19 cellular contexts compared by ENCODE assay signal in the genomic region with DNA sequence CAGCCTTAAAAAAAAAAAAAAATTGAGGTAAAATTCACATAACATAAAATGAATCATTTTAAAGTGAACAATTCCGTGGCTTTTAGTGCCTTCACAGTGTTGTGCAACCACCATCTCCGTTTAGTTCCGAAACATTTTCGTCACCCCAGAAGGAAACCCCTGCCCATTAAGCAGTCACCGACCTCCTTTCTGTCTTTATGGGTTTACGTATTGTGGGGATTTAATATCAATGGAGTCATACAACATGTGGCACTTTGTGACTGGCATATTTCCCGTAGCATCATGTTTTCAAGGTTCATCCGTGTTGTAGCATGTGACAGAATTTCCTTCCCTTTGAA.
DNase-seq lines count a peak whose midpoint lies in the region; ATAC-seq, FAIRE-seq and TF ChIP-seq lines count a peak whose summit lies in the region.
"Had no signal": no experiment of that assay in that cellular context is flagged by ENCODE, and none has a peak within 500 bp of the region (broad histone marks: within the 10 kb centered on the region; RNA-seq: fewer than 3 reads in every experiment).

No MANE protein-coding gene starts in this region.

- H3K4me1 ChIP-seq in astrocyte (ENCODE audit: insufficient read depth, low read length), result peaks cover 41% of the 10 kb centered on the region
- peaks cover 51% of the 10 kb centered on the region for H3K4me1 ChIP-seq in osteoblast (ENCODE audit: insufficient read depth, low read length)
- peaks cover 6 to 100% (median 72%) of the 10 kb centered on the region in 6 donors for H3K4me1 ChIP-seq in spleen

- intact Hi-C loops in spleen (cut with DNase I; ENCODE audit: low total_unique reads), result loop anchor here (10.0 kb wide), 1 partner anchor 61 kb away; a partner anchor contains a TSS

- H2AFZ ChIP-seq in astrocyte (ENCODE audit: low read depth, low read length) (no peak overlapping the region), osteoblast (ENCODE audit: low read length) (no peak overlapping the region)

- ATAC-seq in GM21619 (IDR thresholded peaks at IDR 0.05; ENCODE audit: unreplicated experiment), result no peak

- H3K27ac Mint-ChIP-seq in T-helper 1 cell treated with Interleukin-12 subunit alpha and Interleukin-12 subunit beta and Interleukin-4 antibody, amounts not matched to agents 30 μg/mL and 1 μg/mL, for 36 hours, result peak overlapping the region; percentile 41
- H3K27ac Mint-ChIP-seq in astrocyte (ENCODE audit: unreplicated experiment), result no peak overlapping the region

- H3K27ac ChIP-seq in astrocyte (ENCODE audit: low read depth, low read length) (peak overlapping the region; percentile 47), osteoblast (ENCODE audit: low read depth, low read length) (peak overlapping the region; percentile 92), spleen (peak overlapping the region in 4 of 8 donors; percentile 7 to 53 (median 44))
- H3K27ac ChIP-seq: C4-2B had no signal

- H3K9me3 Mint-ChIP-seq in T-helper 1 cell treated with Interleukin-12 subunit alpha and Interleukin-12 subunit beta and Interleukin-4 antibody, amounts not matched to agents 30 μg/mL and 1 μg/mL, for 36 hours, result no peaks in the 10 kb centered on the region
- H3K9me3 Mint-ChIP-seq in astrocyte (ENCODE audit: unreplicated experiment), result no peaks in the 10 kb centered on the region

- H3K36me3 ChIP-seq in astrocyte (ENCODE audit: insufficient read depth, low read length) (no peaks in the 10 kb centered on the region), osteoblast (ENCODE audit: insufficient read depth, low read length) (no peaks in the 10 kb centered on the region), spleen (no peaks in the 10 kb centered on the region)
- H3K36me3 ChIP-seq: sigmoid colon had no signal

- WGBS in spleen, 5 donors, result 36 to 58% (median 52%) methylated on average over 8 of the region's 8 CpGs

- no peak for FAIRE-seq in astrocyte (lab: Jason Lieb, UNC)

- H3K9me3 ChIP-seq in astrocyte (ENCODE audit: insufficient read depth, low read depth, low read length), result no peaks in the 10 kb centered on the region
- no peaks in the 10 kb centered on the region for H3K9me3 ChIP-seq in osteoblast (ENCODE audit: low read depth, low read length)
- no peaks in the 10 kb centered on the region for H3K9me3 ChIP-seq in spleen
- H3K9me3 ChIP-seq: sigmoid colon had no signal

- H3K4me1 Mint-ChIP-seq in T-helper 1 cell treated with Interleukin-12 subunit alpha and Interleukin-12 subunit beta and Interleukin-4 antibody, amounts not matched to agents 30 μg/mL and 1 μg/mL, for 36 hours (ENCODE audit: low read depth), result peaks cover 70% of the 10 kb centered on the region
- peaks cover 50% of the 10 kb centered on the region for H3K4me1 Mint-ChIP-seq in astrocyte (ENCODE audit: low read depth, unreplicated experiment)

- H3K4me2 ChIP-seq in astrocyte (ENCODE audit: low read length), result peak overlapping the region; percentile 69
- peak overlapping the region; percentile 72 for H3K4me2 ChIP-seq in osteoblast (ENCODE audit: insufficient read depth, low read length)

- H3K4me3 Mint-ChIP-seq in T-helper 1 cell treated with Interleukin-12 subunit alpha and Interleukin-12 subunit beta and Interleukin-4 antibody, amounts not matched to agents 30 μg/mL and 1 μg/mL, for 36 hours, result no peak overlapping the region
- H3K4me3 Mint-ChIP-seq in astrocyte (ENCODE audit: unreplicated experiment), result no peak overlapping the region

- H3K4me3 ChIP-seq in astrocyte (ENCODE audit: insufficient read depth, low read depth, low read length), result no peak overlapping the region
- H3K4me3 ChIP-seq in osteoblast (ENCODE audit: insufficient read depth, low read length), result no peak overlapping the region
- no peak overlapping the region for H3K4me3 ChIP-seq in spleen
- H3K4me3 ChIP-seq: sigmoid colon had no signal

- H3K27me3 ChIP-seq in astrocyte (ENCODE audit: insufficient read depth, low read length) (no peaks in the 10 kb centered on the region), osteoblast (ENCODE audit: insufficient read depth, low read length) (no peaks in the 10 kb centered on the region), spleen (replicated peaks in 1 of 7) (no peaks in the 10 kb centered on the region)
- H3K27me3 ChIP-seq: sigmoid colon had no signal

- no peaks in the 10 kb centered on the region for H3K27me3 Mint-ChIP-seq in T-helper 1 cell treated with Interleukin-12 subunit alpha and Interleukin-12 subunit beta and Interleukin-4 antibody, amounts not matched to agents 30 μg/mL and 1 μg/mL, for 36 hours (ENCODE audit: low read depth)
- H3K27me3 Mint-ChIP-seq in astrocyte (ENCODE audit: low read depth, unreplicated experiment), result no peaks in the 10 kb centered on the region

- TF ChIP-seq CTCF in astrocyte (IDR thresholded peaks at IDR 0.05; ENCODE audit: insufficient read depth, low read depth, low read length) (no peak), osteoblast (IDR thresholded peaks at IDR 0.05; ENCODE audit: extremely low read depth, low read depth, low read length) (no peak), spleen (IDR thresholded peaks at IDR 0.05 in 8 of 11, conservative IDR thresholded peaks at IDR 0.05 in 3 of 11) (no peak)

- peaks cover 96% of the 10 kb centered on the region for H4K20me1 ChIP-seq in astrocyte (ENCODE audit: insufficient read depth, low read length)
- peaks cover 77% of the 10 kb centered on the region for H4K20me1 ChIP-seq in osteoblast (ENCODE audit: insufficient read depth, low read length)

- no peak overlapping the region for H3K9ac ChIP-seq in astrocyte (ENCODE audit: low read length)

- H3K36me3 Mint-ChIP-seq in T-helper 1 cell treated with Interleukin-12 subunit alpha and Interleukin-12 subunit beta and Interleukin-4 antibody, amounts not matched to agents 30 μg/mL and 1 μg/mL, for 36 hours (ENCODE audit: low read depth), result peaks cover 7% of the 10 kb centered on the region
- peaks cover 5% of the 10 kb centered on the region for H3K36me3 Mint-ChIP-seq in astrocyte (ENCODE audit: low read depth, unreplicated experiment)

- TF ChIP-seq POLR2A in spleen (IDR thresholded peaks at IDR 0.05), result no peak

- DNase-seq in T-helper 1 cell (no peak), MV-4-11 (lab: John Stamatoyannopoulos, UW) (peak; percentile 72), astrocyte (ENCODE audit: low read depth) (no peak), osteoblast (ENCODE audit: insufficient read length, low spot score, missing footprints) (no peak), D341Med (ENCODE audit: low spot score) (no peak), spleen (no peak)
- DNase-seq: 8988T; activated naive CD4-positive, alpha-beta T cell treated with anti-CD3 and anti-CD28 coated beads, Interleukin-2, amount 50 U/mL, for 16 hours; DND-41; effector memory CD4-positive, alpha-beta T cell; hypothalamus; NCI-H1436; NCI-H82; nucleus accumbens; sigmoid colon; trophoblast cell had no signal

- H3K79me2 ChIP-seq in astrocyte (ENCODE audit: insufficient read depth, low read length), result peaks cover 62% of the 10 kb centered on the region
- H3K79me2 ChIP-seq in osteoblast (ENCODE audit: insufficient read depth, low read length), result peaks cover 69% of the 10 kb centered on the region
